20 cellular contexts compared by ENCODE assay signal in the genomic region with DNA sequence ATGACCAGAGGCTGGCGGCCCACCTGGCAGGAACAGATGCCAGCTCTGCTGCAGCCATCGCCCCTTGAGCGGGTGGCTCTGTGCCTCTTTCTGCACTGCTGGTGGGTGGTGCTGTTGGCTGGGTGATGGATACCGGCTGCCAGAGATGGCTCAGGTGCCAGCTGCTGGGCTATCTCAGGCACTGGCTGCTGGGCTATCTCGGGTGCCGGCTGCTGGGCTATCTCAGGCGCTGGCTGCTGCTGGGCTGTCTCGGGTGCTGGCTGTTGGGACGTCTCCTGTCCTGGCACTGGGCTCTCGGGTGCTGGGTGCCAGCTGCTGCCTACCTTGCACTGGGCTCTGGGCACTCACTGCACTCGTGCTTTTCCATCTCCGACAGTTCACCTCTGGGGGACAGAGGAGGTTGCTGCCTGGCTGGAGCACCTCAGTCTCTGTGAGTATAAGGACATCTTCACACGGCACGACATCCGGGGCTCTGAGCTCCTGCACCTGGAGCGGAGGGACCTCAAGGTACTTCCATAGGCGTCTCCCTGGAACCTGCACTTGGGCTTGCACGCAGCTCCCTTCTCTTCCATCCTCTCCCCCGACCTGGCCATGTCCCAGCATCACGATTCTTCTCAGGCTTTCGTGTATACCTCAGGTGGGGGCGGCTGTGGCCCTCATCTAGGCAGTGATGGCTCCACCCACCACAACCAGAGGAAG.
DNase-seq lines count a peak whose midpoint lies in the region; ATAC-seq and TF ChIP-seq lines count a peak whose summit lies in the region.
"Had no signal": no experiment of that assay in that cellular context is flagged by ENCODE, and none has a peak within 500 bp of the region (broad histone marks: within the 10 kb centered on the region; RNA-seq: fewer than 3 reads in every experiment).

No MANE protein-coding gene starts in this region.

- no peaks in the 10 kb centered on the region for H3K27me3 Mint-ChIP-seq in natural killer cell (ENCODE audit: low read depth in 2 of 2)
- H3K27me3 Mint-ChIP-seq: CD8-positive, alpha-beta memory T cell; stimulated activated naive CD8-positive, alpha-beta T cell treated with anti-CD3 and anti-CD28 coated beads, Interleukin-15, Interleukin-2, amounts not matched to agents 100 ng/mL and 50 ng/mL, for 24 hours had no signal

- peaks cover 27% of the 10 kb centered on the region for H3K36me3 Mint-ChIP-seq in natural killer cell

- peak overlapping the region in 1 of 2 donors; percentile 43 for H3K27ac Mint-ChIP-seq in natural killer cell
- H3K27ac Mint-ChIP-seq: GM23338; stimulated activated naive CD8-positive, alpha-beta T cell treated with anti-CD3 and anti-CD28 coated beads, Interleukin-15, Interleukin-2, amounts not matched to agents 100 ng/mL and 50 ng/mL, for 24 hours had no signal

- DNase-seq in left lung, result peak; percentile 30 to 59
- DNase-seq in spleen, result peak; percentile 74
- DNase-seq in NCI-H446 (lab: John Stamatoyannopoulos, UW), result no peak
- no peak for DNase-seq in natural killer cell
- DNase-seq in glomerular visceral epithelial cell (ENCODE audit: extremely low spot score), result no peak
- DNase-seq: DMS79 treated with DMSO at 0.1 percent for 48 hours; KG1; NCI-H1694; NCI-H2227 treated with DMSO at 0.1 percent for 48 hours; stimulated activated CD4-positive, alpha-beta T cell treated with anti-CD3 and anti-CD28 coated beads, Interleukin-1b, Interleukin-23, amount 100 ng/mL, for 48 hours; T-helper 2 cell had no signal

- TF ChIP-seq CTCF in left lung (IDR thresholded peaks at IDR 0.05) (no peak), spleen (IDR thresholded peaks at IDR 0.05 in 8 of 11, conservative IDR thresholded peaks at IDR 0.05 in 3 of 11) (no peak), natural killer cell (IDR thresholded peaks at IDR 0.05) (no peak)

- TF ChIP-seq POLR2A in GM15510 (IDR thresholded peaks at IDR 0.05; ENCODE audit: borderline replicate concordance, extremely low read depth, insufficient read length) (peak; percentile 4), spleen (IDR thresholded peaks at IDR 0.05) (no peak)

- peak overlapping the region; percentile 86 for H3K27ac ChIP-seq in angular gyrus (ENCODE audit: low read depth, low read length)
- H3K27ac ChIP-seq in left lung, result no peak overlapping the region
- H3K27ac ChIP-seq in spleen, result no peak overlapping the region
- H3K27ac ChIP-seq: VCaP had no signal

- ATAC-seq in left lung (no peak), GM21717 (IDR thresholded peaks at IDR 0.05; ENCODE audit: unreplicated experiment) (no peak), natural killer cell (no peak)
- ATAC-seq: GM23338 had no signal

- WGBS in spleen, 5 donors, result 94 to 98% (median 97%) methylated on average over 15 to 22 of the region's 22 CpGs

- no peaks in the 10 kb centered on the region for H3K4me1 Mint-ChIP-seq in natural killer cell
- H3K4me1 Mint-ChIP-seq: CD8-positive, alpha-beta memory T cell; GM23338 had no signal

- intact Hi-C loops in left lung (cut with DNase I) (no loop called here), spleen (cut with DNase I; ENCODE audit: low total_unique reads) (no loop called here), natural killer cell (cut with micrococcal nuclease) (no loop called here)

- H3K9me3 ChIP-seq in left lung, result no peaks in the 10 kb centered on the region
- no peaks in the 10 kb centered on the region for H3K9me3 ChIP-seq in spleen
- H3K9me3 ChIP-seq: ascending aorta, ovary had no signal

- H3K9me3 Mint-ChIP-seq in natural killer cell, result no peaks in the 10 kb centered on the region
- H3K9me3 Mint-ChIP-seq: CD8-positive, alpha-beta memory T cell; stimulated activated naive CD8-positive, alpha-beta T cell treated with anti-CD3 and anti-CD28 coated beads, Interleukin-15, Interleukin-2, amounts not matched to agents 100 ng/mL and 50 ng/mL, for 24 hours had no signal

- peaks cover 0 to 97% of the 10 kb centered on the region in 2 donors for H3K36me3 ChIP-seq in left lung
- H3K36me3 ChIP-seq in spleen, result peaks cover 5 to 100% (median 83%) of the 10 kb centered on the region in 6 donors
- H3K36me3 ChIP-seq: ovary had no signal

- no peak overlapping the region for H3K4me3 Mint-ChIP-seq in natural killer cell
- H3K4me3 Mint-ChIP-seq: CD8-positive, alpha-beta memory T cell; GM23338; stimulated activated naive CD8-positive, alpha-beta T cell treated with anti-CD3 and anti-CD28 coated beads, Interleukin-15, Interleukin-2, amounts not matched to agents 100 ng/mL and 50 ng/mL, for 24 hours had no signal

- H3K4me3 ChIP-seq in left lung, result no peak overlapping the region
- H3K4me3 ChIP-seq in spleen, result no peak overlapping the region
- H3K4me3 ChIP-seq: ascending aorta, GM23338, ovary had no signal

- H3K4me1 ChIP-seq in left lung, result no peaks in the 10 kb centered on the region
- peaks cover 0 to 4% (median 0%) of the 10 kb centered on the region in 6 donors for H3K4me1 ChIP-seq in spleen

- H3K27me3 ChIP-seq in left lung, result no peaks in the 10 kb centered on the region
- no peaks in the 10 kb centered on the region for H3K27me3 ChIP-seq in spleen (replicated peaks in 1 of 7)
- H3K27me3 ChIP-seq: ascending aorta, ovary had no signal

Comparison
In these comparisons a context has a peak if more than half of its experiments do, and no peak if none do; other contexts are left out.
1. DNase-seq: peak in left lung (2 of 2) and spleen (single experiment); none in NCI-H446 (0 of 2), natural killer cell (single experiment) and glomerular visceral epithelial cell (single experiment).